ENCODE assay signal across 1 cellular context in the genomic region with DNA sequence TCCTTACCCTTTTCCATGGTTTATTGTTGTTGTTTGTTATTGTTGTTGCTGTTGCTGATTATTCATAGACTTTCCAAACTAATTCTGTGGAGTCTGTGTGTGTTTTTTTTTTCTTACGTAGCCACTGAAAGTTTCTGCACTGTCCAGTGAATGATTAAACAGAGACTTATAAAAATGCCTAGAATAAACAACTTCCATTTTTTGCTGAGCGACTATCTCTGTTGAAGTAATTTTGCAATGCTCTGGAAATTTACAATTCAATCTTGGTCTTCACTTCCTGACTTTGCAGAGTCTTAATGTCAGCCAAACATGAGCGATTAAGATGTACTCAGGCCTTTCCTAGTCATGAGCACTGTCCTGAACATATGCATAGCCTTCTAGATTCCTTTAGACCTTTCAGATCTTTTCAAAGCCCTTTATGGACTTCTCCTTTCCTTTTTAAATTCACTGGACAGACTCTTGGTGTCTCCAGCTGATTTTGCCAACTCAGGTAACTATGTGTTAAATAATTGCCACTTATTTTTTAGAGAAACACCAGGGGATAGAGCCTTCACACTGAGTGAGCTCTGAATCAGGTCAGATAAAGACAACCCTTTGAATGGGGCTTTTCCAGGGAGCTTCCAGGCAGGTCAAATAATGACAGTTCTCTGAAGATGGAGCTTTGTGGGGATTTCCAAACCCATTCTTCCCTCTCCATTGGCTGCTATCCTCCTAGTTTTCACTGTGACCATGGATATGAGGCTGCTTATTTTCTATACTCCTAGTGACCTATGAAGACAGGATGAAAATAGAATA.
TF ChIP-seq lines count a peak whose summit lies in the region.

No MANE protein-coding gene starts in this region.

TF ChIP-seq in GM12878, 131 proteins besides CTCF, POLR2A, EP300 and RAD21:
- TF ChIP-seq, protein P1, sequence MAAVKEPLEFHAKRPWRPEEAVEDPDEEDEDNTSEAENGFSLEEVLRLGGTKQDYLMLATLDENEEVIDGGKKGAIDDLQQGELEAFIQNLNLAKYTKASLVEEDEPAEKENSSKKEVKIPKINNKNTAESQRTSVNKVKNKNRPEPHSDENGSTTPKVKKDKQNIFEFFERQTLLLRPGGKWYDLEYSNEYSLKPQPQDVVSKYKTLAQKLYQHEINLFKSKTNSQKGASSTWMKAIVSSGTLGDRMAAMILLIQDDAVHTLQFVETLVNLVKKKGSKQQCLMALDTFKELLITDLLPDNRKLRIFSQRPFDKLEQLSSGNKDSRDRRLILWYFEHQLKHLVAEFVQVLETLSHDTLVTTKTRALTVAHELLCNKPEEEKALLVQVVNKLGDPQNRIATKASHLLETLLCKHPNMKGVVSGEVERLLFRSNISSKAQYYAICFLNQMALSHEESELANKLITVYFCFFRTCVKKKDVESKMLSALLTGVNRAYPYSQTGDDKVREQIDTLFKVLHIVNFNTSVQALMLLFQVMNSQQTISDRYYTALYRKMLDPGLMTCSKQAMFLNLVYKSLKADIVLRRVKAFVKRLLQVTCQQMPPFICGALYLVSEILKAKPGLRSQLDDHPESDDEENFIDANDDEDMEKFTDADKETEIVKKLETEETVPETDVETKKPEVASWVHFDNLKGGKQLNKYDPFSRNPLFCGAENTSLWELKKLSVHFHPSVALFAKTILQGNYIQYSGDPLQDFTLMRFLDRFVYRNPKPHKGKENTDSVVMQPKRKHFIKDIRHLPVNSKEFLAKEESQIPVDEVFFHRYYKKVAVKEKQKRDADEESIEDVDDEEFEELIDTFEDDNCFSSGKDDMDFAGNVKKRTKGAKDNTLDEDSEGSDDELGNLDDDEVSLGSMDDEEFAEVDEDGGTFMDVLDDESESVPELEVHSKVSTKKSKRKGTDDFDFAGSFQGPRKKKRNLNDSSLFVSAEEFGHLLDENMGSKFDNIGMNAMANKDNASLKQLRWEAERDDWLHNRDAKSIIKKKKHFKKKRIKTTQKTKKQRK (IDR thresholded peaks at IDR 0.05; ENCODE audit: low read depth, low read length) = no peak
- TF ChIP-seq, protein P2, sequence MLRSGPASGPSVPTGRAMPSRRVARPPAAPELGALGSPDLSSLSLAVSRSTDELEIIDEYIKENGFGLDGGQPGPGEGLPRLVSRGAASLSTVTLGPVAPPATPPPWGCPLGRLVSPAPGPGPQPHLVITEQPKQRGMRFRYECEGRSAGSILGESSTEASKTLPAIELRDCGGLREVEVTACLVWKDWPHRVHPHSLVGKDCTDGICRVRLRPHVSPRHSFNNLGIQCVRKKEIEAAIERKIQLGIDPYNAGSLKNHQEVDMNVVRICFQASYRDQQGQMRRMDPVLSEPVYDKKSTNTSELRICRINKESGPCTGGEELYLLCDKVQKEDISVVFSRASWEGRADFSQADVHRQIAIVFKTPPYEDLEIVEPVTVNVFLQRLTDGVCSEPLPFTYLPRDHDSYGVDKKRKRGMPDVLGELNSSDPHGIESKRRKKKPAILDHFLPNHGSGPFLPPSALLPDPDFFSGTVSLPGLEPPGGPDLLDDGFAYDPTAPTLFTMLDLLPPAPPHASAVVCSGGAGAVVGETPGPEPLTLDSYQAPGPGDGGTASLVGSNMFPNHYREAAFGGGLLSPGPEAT (IDR thresholded peaks at IDR 0.05; ENCODE audit: low read depth) = no peak
- TF ChIP-seq CEBPB (IDR thresholded peaks at IDR 0.05; ENCODE audit: borderline replicate concordance in 1 of 2, low read depth in 2 of 2, low read length in 2 of 2) = no peak
- no peak for TF ChIP-seq KLF5 (IDR thresholded peaks at IDR 0.05; ENCODE audit: partially characterized antibody)
- no peak for TF ChIP-seq ETV6 (conservative IDR thresholded peaks at IDR 0.05 in 1 of 2, IDR thresholded peaks at IDR 0.05 in 1 of 2; ENCODE audit: borderline replicate concordance in 1 of 2, low read depth in 1 of 2)
- no peak for TF ChIP-seq NFYA (IDR thresholded peaks at IDR 0.05; ENCODE audit: borderline replicate concordance, low read depth, low read length)
- TF ChIP-seq IRF4 (IDR thresholded peaks at IDR 0.05; ENCODE audit: low read depth, low read length) = no peak
- no peak for TF ChIP-seq ZZZ3 (IDR thresholded peaks at IDR 0.05; ENCODE audit: control insufficient read depth, insufficient read length, low read depth)
- no peak for TF ChIP-seq NR2F1 (conservative IDR thresholded peaks at IDR 0.05)
- TF ChIP-seq, protein P3, sequence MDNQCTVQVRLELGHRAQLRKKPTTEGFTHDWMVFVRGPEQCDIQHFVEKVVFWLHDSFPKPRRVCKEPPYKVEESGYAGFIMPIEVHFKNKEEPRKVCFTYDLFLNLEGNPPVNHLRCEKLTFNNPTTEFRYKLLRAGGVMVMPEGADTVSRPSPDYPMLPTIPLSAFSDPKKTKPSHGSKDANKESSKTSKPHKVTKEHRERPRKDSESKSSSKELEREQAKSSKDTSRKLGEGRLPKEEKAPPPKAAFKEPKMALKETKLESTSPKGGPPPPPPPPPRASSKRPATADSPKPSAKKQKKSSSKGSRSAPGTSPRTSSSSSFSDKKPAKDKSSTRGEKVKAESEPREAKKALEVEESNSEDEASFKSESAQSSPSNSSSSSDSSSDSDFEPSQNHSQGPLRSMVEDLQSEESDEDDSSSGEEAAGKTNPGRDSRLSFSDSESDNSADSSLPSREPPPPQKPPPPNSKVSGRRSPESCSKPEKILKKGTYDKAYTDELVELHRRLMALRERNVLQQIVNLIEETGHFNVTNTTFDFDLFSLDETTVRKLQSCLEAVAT (IDR thresholded peaks at IDR 0.05) = no peak
- no peak for TF ChIP-seq SRF (IDR thresholded peaks at IDR 0.05; ENCODE audit: low read depth in 2 of 2, low read length in 2 of 2)
- TF ChIP-seq, protein P4, sequence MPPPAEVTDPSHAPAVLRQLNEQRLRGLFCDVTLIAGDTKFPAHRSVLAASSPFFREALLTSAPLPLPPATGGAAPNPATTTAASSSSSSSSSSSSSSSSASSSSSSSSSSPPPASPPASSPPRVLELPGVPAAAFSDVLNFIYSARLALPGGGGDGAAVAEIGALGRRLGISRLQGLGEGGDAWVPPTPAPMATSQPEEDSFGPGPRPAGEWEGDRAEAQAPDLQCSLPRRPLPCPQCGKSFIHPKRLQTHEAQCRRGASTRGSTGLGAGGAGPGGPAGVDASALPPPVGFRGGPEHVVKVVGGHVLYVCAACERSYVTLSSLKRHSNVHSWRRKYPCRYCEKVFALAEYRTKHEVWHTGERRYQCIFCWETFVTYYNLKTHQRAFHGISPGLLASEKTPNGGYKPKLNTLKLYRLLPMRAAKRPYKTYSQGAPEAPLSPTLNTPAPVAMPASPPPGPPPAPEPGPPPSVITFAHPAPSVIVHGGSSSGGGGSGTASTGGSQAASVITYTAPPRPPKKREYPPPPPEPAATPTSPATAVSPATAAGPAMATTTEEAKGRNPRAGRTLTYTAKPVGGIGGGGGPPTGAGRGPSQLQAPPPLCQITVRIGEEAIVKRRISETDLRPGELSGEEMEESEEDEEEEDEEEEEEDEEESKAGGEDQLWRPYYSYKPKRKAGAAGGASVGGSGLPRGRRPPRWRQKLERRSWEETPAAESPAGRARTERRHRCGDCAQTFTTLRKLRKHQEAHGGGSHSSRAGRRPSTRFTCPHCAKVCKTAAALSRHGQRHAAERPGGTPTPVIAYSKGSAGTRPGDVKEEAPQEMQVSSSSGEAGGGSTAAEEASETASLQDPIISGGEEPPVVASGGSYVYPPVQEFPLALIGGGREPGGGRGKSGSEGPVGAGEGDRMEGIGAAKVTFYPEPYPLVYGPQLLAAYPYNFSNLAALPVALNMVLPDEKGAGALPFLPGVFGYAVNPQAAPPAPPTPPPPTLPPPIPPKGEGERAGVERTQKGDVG (CRISPR knock-in tag; IDR thresholded peaks at IDR 0.05) = no peak
- TF ChIP-seq, protein P5, sequence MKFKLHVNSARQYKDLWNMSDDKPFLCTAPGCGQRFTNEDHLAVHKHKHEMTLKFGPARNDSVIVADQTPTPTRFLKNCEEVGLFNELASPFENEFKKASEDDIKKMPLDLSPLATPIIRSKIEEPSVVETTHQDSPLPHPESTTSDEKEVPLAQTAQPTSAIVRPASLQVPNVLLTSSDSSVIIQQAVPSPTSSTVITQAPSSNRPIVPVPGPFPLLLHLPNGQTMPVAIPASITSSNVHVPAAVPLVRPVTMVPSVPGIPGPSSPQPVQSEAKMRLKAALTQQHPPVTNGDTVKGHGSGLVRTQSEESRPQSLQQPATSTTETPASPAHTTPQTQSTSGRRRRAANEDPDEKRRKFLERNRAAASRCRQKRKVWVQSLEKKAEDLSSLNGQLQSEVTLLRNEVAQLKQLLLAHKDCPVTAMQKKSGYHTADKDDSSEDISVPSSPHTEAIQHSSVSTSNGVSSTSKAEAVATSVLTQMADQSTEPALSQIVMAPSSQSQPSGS (IDR thresholded peaks at IDR 0.05; ENCODE audit: low read length) = no peak
- TF ChIP-seq ZBED1 (IDR thresholded peaks at IDR 0.05; ENCODE audit: borderline replicate concordance) = no peak
